ENCODE assay signal across 8 cellular contexts in genomic region chr15:30859091-30859874, GRCh38. TPM values are rescaled to one million over a fixed set of nuclear protein-coding genes. Genes with fewer than 3 reads are reported as not detected.
A peak's percentile ranks its signal among the peaks of the same experiment; 100 is the strongest.
DNase-seq lines count a peak whose midpoint lies in the region; ATAC-seq lines count a peak whose summit lies in the region.

No MANE protein-coding gene starts in this region.

- peaks cover 4% of the 10 kb centered on the region for H3K9me3 Mint-ChIP-seq in activated CD8-positive, alpha-beta T cell treated with anti-CD3 and anti-CD28 coated beads, Interleukin-2, amount 10 ng/mL, durations not matched to agents 7 days and 5 days (ENCODE audit: insufficient read depth)

- POLR2A ChIA-PET in activated CD8-positive, alpha-beta T cell treated with anti-CD3 and anti-CD28 coated beads, Interleukin-2, amount 10 ng/mL, durations not matched to agents 7 days and 5 days (lab: Charles Lee) = interaction anchor here (0.8 kb wide), 1 partner anchor 73 kb away, joined by 3 read pairs; no protein-coding TSS in a partner anchor

- H3K4me3 Mint-ChIP-seq in activated CD8-positive, alpha-beta T cell treated with anti-CD3 and anti-CD28 coated beads, Interleukin-2, amount 10 ng/mL, durations not matched to agents 7 days and 5 days = no peak overlapping the region

- DNase-seq in AG08396 (ENCODE audit: low spot score) = peak; percentile 29
- DNase-seq in GM19238 (ENCODE audit: insufficient read length, low spot score) = peak; percentile 27
- peak; percentile 44 for DNase-seq in activated CD8-positive, alpha-beta T cell treated with anti-CD3 and anti-CD28 coated beads, Interleukin-2, amount 10 ng/mL, durations not matched to agents 7 days and 5 days
- no peak for DNase-seq in left colon
- DNase-seq in hippocampal formation (lab: John Stamatoyannopoulos, UW) = no peak
- DNase-seq in amygdala (lab: John Stamatoyannopoulos, UW) = no peak

- H3K36me3 Mint-ChIP-seq in activated CD8-positive, alpha-beta T cell treated with anti-CD3 and anti-CD28 coated beads, Interleukin-2, amount 10 ng/mL, durations not matched to agents 7 days and 5 days (ENCODE audit: low read depth) = no peaks in the 10 kb centered on the region

- intact Hi-C loops in left colon (cut with DNase I, micrococcal nuclease) = no loop called here

- H3K27ac Mint-ChIP-seq in activated CD8-positive, alpha-beta T cell treated with anti-CD3 and anti-CD28 coated beads, Interleukin-2, amount 10 ng/mL, durations not matched to agents 7 days and 5 days = no peak overlapping the region

- CTCF ChIA-PET in activated CD8-positive, alpha-beta T cell treated with anti-CD3 and anti-CD28 coated beads, Interleukin-2, amount 10 ng/mL, durations not matched to agents 7 days and 5 days (lab: Charles Lee) = interaction anchor here (0.7 to 3.6 kb wide), 30 partner anchors 10 to 631 kb away, joined by 3 to 44 read pairs (median 4); partner anchors contain the start of gene FAN1

- peak; percentile 57 for ATAC-seq in activated CD8-positive, alpha-beta T cell treated with anti-CD3 and anti-CD28 coated beads, Interleukin-2, amount 10 ng/mL, durations not matched to agents 7 days and 5 days
- peak; percentile 52 for ATAC-seq in left colon
- no peak for ATAC-seq in HG02852 (IDR thresholded peaks at IDR 0.05; ENCODE audit: unreplicated experiment)
- no peak for ATAC-seq in GM21423 (IDR thresholded peaks at IDR 0.05; ENCODE audit: unreplicated experiment)

- H3K27me3 Mint-ChIP-seq in activated CD8-positive, alpha-beta T cell treated with anti-CD3 and anti-CD28 coated beads, Interleukin-2, amount 10 ng/mL, durations not matched to agents 7 days and 5 days (ENCODE audit: low read depth) = peaks cover 8% of the 10 kb centered on the region

- H3K4me1 Mint-ChIP-seq in activated CD8-positive, alpha-beta T cell treated with anti-CD3 and anti-CD28 coated beads, Interleukin-2, amount 10 ng/mL, durations not matched to agents 7 days and 5 days (ENCODE audit: low read depth) = no peaks in the 10 kb centered on the region

RNA-seq across cellular contexts. Expression of gene FAN1, which starts 44.4 kb away (rescaled TPM):
- total RNA-seq in activated CD8-positive, alpha-beta T cell treated with anti-CD3 and anti-CD28 coated beads, Interleukin-2, amount 10 ng/mL, durations not matched to agents 7 days and 5 days = 10 to 100 TPM; 11.5 TPM
- total RNA-seq in left colon = 10 to 100 TPM in 1 of 2 donors, 1 to 10 TPM in 1; 8.4 to 15.8 TPM

Comparison
In these comparisons a context has a peak if more than half of its experiments do, and no peak if none do; other contexts are left out.
1. DNase-seq: peak in AG08396 (single experiment), GM19238 (single experiment) and activated CD8-positive, alpha-beta T cell treated with anti-CD3 and anti-CD28 coated beads, Interleukin-2, amount 10 ng/mL, durations not matched to agents 7 days and 5 days (single experiment); none in left colon (0 of 2), hippocampal formation (0 of 2) and amygdala (0 of 56).
2. ATAC-seq: peak in activated CD8-positive, alpha-beta T cell treated with anti-CD3 and anti-CD28 coated beads, Interleukin-2, amount 10 ng/mL, durations not matched to agents 7 days and 5 days (single experiment) and left colon (single experiment); none in HG02852 (single experiment) and GM21423 (single experiment).